In genomic region chr13:40430234-40430633, GRCh38 we compare ENCODE assay signal across 23 cellular contexts.
DNase-seq lines count a peak whose midpoint lies in the region; ATAC-seq and TF ChIP-seq lines count a peak whose summit lies in the region.
"Had no signal": no experiment of that assay in that cellular context is flagged by ENCODE, and none has a peak within 500 bp of the region (broad histone marks: within the 10 kb centered on the region; RNA-seq: fewer than 3 reads in every experiment).

No MANE protein-coding gene starts in this region.

- H3K9me3 Mint-ChIP-seq in stimulated activated naive B cell treated with anti-CD40 and anti-IgM and Interleukin-4, amounts not matched to agents 10 μg/mL and 1 μg/mL and 100 μg/mL, for 72 hours = no peaks in the 10 kb centered on the region
- H3K9me3 Mint-ChIP-seq in activated T-helper 2 cell treated with anti-CD3 and anti-CD28 coated beads, Interferon-gamma antibody, Interleukin-2, Interleukin-4, amounts not matched to agents 10 μg/mL and 5 μg/mL and 100 μg/mL, durations not matched to agents 14 hours and 24 hours and 36 hours = no peaks in the 10 kb centered on the region
- H3K9me3 Mint-ChIP-seq: activated CD4-positive, alpha-beta memory T cell treated with anti-CD3 and anti-CD28 coated beads, Interleukin-2, amount 10 ng/mL, durations not matched to agents 7 days and 5 days; dendritic cell treated with granulocyte-macrophage colony-stimulating factor and Interleukin-4, amounts not matched to agents 40 ng/mL and 50 ng/mL, for 4 days had no signal

- no peaks in the 10 kb centered on the region for H3K9me3 ChIP-seq in aorta (ENCODE audit: control insufficient read depth, low read length)
- H3K9me3 ChIP-seq: neutrophil, psoas muscle, spleen, stomach had no signal

- intact Hi-C loops in activated T-helper 2 cell treated with anti-CD3 and anti-CD28 coated beads, Interferon-gamma antibody, Interleukin-2, Interleukin-4, amounts not matched to agents 10 μg/mL and 5 μg/mL and 100 μg/mL, durations not matched to agents 14 hours and 24 hours and 36 hours (cut with micrococcal nuclease) = loop anchor here (10.0 kb wide), 1 partner anchor 745 kb away; no protein-coding TSS in a partner anchor
- intact Hi-C loops in aorta (cut with DNase I) = no loop called here

- H3K36me3 ChIP-seq in aorta (ENCODE audit: control insufficient read depth in 1 of 2, insufficient read depth in 2 of 2, low read length in 1 of 2) = no peaks in the 10 kb centered on the region
- H3K36me3 ChIP-seq: neutrophil, spleen, stomach had no signal

- H3K27me3 Mint-ChIP-seq in stimulated activated naive B cell treated with anti-CD40 and anti-IgM and Interleukin-4, amounts not matched to agents 10 μg/mL and 1 μg/mL and 100 μg/mL, for 72 hours = no peaks in the 10 kb centered on the region
- no peaks in the 10 kb centered on the region for H3K27me3 Mint-ChIP-seq in activated T-helper 2 cell treated with anti-CD3 and anti-CD28 coated beads, Interferon-gamma antibody, Interleukin-2, Interleukin-4, amounts not matched to agents 10 μg/mL and 5 μg/mL and 100 μg/mL, durations not matched to agents 14 hours and 24 hours and 36 hours (ENCODE audit: low read depth)
- H3K27me3 Mint-ChIP-seq: activated CD4-positive, alpha-beta memory T cell treated with anti-CD3 and anti-CD28 coated beads, Interleukin-2, amount 10 ng/mL, durations not matched to agents 7 days and 5 days; dendritic cell treated with granulocyte-macrophage colony-stimulating factor and Interleukin-4, amounts not matched to agents 40 ng/mL and 50 ng/mL, for 4 days had no signal

- H3K4me3 ChIP-seq in aorta (ENCODE audit: low read length in 2 of 2) = no peak overlapping the region
- H3K4me3 ChIP-seq: psoas muscle, spleen, stomach had no signal

- no peak overlapping the region for H3K4me3 Mint-ChIP-seq in stimulated activated naive B cell treated with anti-CD40 and anti-IgM and Interleukin-4, amounts not matched to agents 10 μg/mL and 1 μg/mL and 100 μg/mL, for 72 hours
- H3K4me3 Mint-ChIP-seq in activated T-helper 2 cell treated with anti-CD3 and anti-CD28 coated beads, Interferon-gamma antibody, Interleukin-2, Interleukin-4, amounts not matched to agents 10 μg/mL and 5 μg/mL and 100 μg/mL, durations not matched to agents 14 hours and 24 hours and 36 hours (ENCODE audit: low read depth) = no peak overlapping the region
- H3K4me3 Mint-ChIP-seq: activated CD4-positive, alpha-beta memory T cell treated with anti-CD3 and anti-CD28 coated beads, Interleukin-2, amount 10 ng/mL, durations not matched to agents 7 days and 5 days; dendritic cell treated with granulocyte-macrophage colony-stimulating factor and Interleukin-4, amounts not matched to agents 40 ng/mL and 50 ng/mL, for 4 days; type B pancreatic cell had no signal

- WGBS in aorta, 2 donors = 67 to 74% methylated on average over 4 of the region's 4 CpGs

- peaks cover 0 to 2% of the 10 kb centered on the region in 2 donors for H3K4me1 ChIP-seq in aorta (ENCODE audit: control insufficient read depth in 1 of 2, insufficient read depth in 2 of 2, low read length in 2 of 2)

- H3K27me3 ChIP-seq in aorta (ENCODE audit: control insufficient read depth in 1 of 2, insufficient read depth in 2 of 2, low read length in 1 of 2) = no peaks in the 10 kb centered on the region
- H3K27me3 ChIP-seq: neutrophil, spleen, stomach had no signal

- no peak overlapping the region for H3K27ac ChIP-seq in aorta (ENCODE audit: low read depth in 1 of 2, low read length in 2 of 2)
- H3K27ac ChIP-seq: 22Rv1, neutrophil, psoas muscle, RWPE1, spleen had no signal

- peaks cover 54 to 94% of the 10 kb centered on the region in 2 donors for H3K4me1 Mint-ChIP-seq in stimulated activated naive B cell treated with anti-CD40 and anti-IgM and Interleukin-4, amounts not matched to agents 10 μg/mL and 1 μg/mL and 100 μg/mL, for 72 hours
- peaks cover 17% of the 10 kb centered on the region for H3K4me1 Mint-ChIP-seq in activated T-helper 2 cell treated with anti-CD3 and anti-CD28 coated beads, Interferon-gamma antibody, Interleukin-2, Interleukin-4, amounts not matched to agents 10 μg/mL and 5 μg/mL and 100 μg/mL, durations not matched to agents 14 hours and 24 hours and 36 hours (ENCODE audit: low read depth)

- peak overlapping the region; percentile 57 for H3K27ac Mint-ChIP-seq in stimulated activated naive B cell treated with anti-CD40 and anti-IgM and Interleukin-4, amounts not matched to agents 10 μg/mL and 1 μg/mL and 100 μg/mL, for 72 hours
- H3K27ac Mint-ChIP-seq in activated T-helper 2 cell treated with anti-CD3 and anti-CD28 coated beads, Interferon-gamma antibody, Interleukin-2, Interleukin-4, amounts not matched to agents 10 μg/mL and 5 μg/mL and 100 μg/mL, durations not matched to agents 14 hours and 24 hours and 36 hours = no peak overlapping the region
- H3K27ac Mint-ChIP-seq: activated CD4-positive, alpha-beta memory T cell treated with anti-CD3 and anti-CD28 coated beads, Interleukin-2, amount 10 ng/mL, durations not matched to agents 7 days and 5 days; dendritic cell treated with granulocyte-macrophage colony-stimulating factor and Interleukin-4, amounts not matched to agents 40 ng/mL and 50 ng/mL, for 4 days; type B pancreatic cell had no signal

- DNase-seq in DMS 273 (lab: John Stamatoyannopoulos, UW; ENCODE audit: unreplicated experiment) (peak; percentile 52), DMS 273 treated with DMSO at 0.1 percent for 48 hours (lab: John Stamatoyannopoulos, UW) (no peak), mucosa of gallbladder (ENCODE audit: low spot score) (peak; percentile 21), aorta (no peak), inferior parietal cortex (ENCODE audit: extremely low spot score) (no peak)
- DNase-seq in stimulated activated naive B cell treated with anti-CD40 and anti-IgM and Interleukin-4, amounts not matched to agents 10 μg/mL and 1 μg/mL and 100 μg/mL, for 72 hours = no peak
- no peak for DNase-seq in activated T-helper 2 cell treated with anti-CD3 and anti-CD28 coated beads, Interferon-gamma antibody, Interleukin-2, Interleukin-4, amounts not matched to agents 10 μg/mL and 5 μg/mL and 100 μg/mL, durations not matched to agents 14 hours and 24 hours and 36 hours (ENCODE audit: low spot score)
- DNase-seq: activated CD4-positive, alpha-beta memory T cell treated with anti-CD3 and anti-CD28 coated beads, Interleukin-2, amount 10 ng/mL, durations not matched to agents 7 days and 5 days; EL; midbrain; NCI-H1105; NCI-H2081; NCI-H510A treated with DMSO at 0.1 percent for 48 hours; psoas muscle; spleen; stimulated activated CD4-positive, alpha-beta T cell treated with anti-CD3 and anti-CD28 coated beads, Interleukin-4, amount 100 ng/mL, for 24 hours; stomach had no signal

- peaks cover 0 to 3% of the 10 kb centered on the region in 2 donors for H3K36me3 Mint-ChIP-seq in stimulated activated naive B cell treated with anti-CD40 and anti-IgM and Interleukin-4, amounts not matched to agents 10 μg/mL and 1 μg/mL and 100 μg/mL, for 72 hours
- no peaks in the 10 kb centered on the region for H3K36me3 Mint-ChIP-seq in activated T-helper 2 cell treated with anti-CD3 and anti-CD28 coated beads, Interferon-gamma antibody, Interleukin-2, Interleukin-4, amounts not matched to agents 10 μg/mL and 5 μg/mL and 100 μg/mL, durations not matched to agents 14 hours and 24 hours and 36 hours (ENCODE audit: low read depth)
- H3K36me3 Mint-ChIP-seq: type B pancreatic cell had no signal

- ATAC-seq in SK-N-SH treated with all-trans-retinoic acid at 6 μM for 48 hours (peak; percentile 66), aorta (ENCODE audit: low FRiP score) (no peak)
- no peak for ATAC-seq in stimulated activated naive B cell treated with anti-CD40 and anti-IgM and Interleukin-4, amounts not matched to agents 10 μg/mL and 1 μg/mL and 100 μg/mL, for 72 hours (replicated peaks)

TF ChIP-seq in SK-N-SH treated with all-trans-retinoic acid at 6 μM for 48 hours, 23 proteins besides CTCF, POLR2A, EP300 and RAD21:
- TF ChIP-seq, protein P1, sequence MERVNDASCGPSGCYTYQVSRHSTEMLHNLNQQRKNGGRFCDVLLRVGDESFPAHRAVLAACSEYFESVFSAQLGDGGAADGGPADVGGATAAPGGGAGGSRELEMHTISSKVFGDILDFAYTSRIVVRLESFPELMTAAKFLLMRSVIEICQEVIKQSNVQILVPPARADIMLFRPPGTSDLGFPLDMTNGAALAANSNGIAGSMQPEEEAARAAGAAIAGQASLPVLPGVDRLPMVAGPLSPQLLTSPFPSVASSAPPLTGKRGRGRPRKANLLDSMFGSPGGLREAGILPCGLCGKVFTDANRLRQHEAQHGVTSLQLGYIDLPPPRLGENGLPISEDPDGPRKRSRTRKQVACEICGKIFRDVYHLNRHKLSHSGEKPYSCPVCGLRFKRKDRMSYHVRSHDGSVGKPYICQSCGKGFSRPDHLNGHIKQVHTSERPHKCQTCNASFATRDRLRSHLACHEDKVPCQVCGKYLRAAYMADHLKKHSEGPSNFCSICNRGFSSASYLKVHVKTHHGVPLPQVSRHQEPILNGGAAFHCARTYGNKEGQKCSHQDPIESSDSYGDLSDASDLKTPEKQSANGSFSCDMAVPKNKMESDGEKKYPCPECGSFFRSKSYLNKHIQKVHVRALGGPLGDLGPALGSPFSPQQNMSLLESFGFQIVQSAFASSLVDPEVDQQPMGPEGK (CRISPR knock-in tag; IDR thresholded peaks at IDR 0.05; ENCODE audit: borderline replicate concordance) = no peak
- TF ChIP-seq TCF4 (CRISPR knock-in tag; IDR thresholded peaks at IDR 0.05; ENCODE audit: borderline replicate concordance) = 0 out of 2 replicates have a peak, but pooled peaks have one; percentile 28
- no peak for TF ChIP-seq ZFP3 (CRISPR knock-in tag; IDR thresholded peaks at IDR 0.05)
- TF ChIP-seq ISL1 (CRISPR knock-in tag; IDR thresholded peaks at IDR 0.05) = 0 out of 2 replicates have a peak, but pooled peaks have one; percentile 25
- TF ChIP-seq BACH2 (CRISPR knock-in tag; IDR thresholded peaks at IDR 0.05; ENCODE audit: borderline replicate concordance) = no peak

Comparison
In these comparisons a context has a peak if more than half of its experiments do, and no peak if none do; other contexts are left out.
1. DNase-seq: peak in DMS 273 (single experiment) and mucosa of gallbladder (single experiment); none in DMS 273 treated with DMSO at 0.1 percent for 48 hours (single experiment), stimulated activated naive B cell treated with anti-CD40 and anti-IgM and Interleukin-4, amounts not matched to agents 10 μg/mL and 1 μg/mL and 100 μg/mL, for 72 hours (single experiment), activated T-helper 2 cell treated with anti-CD3 and anti-CD28 coated beads, Interferon-gamma antibody, Interleukin-2, Interleukin-4, amounts not matched to agents 10 μg/mL and 5 μg/mL and 100 μg/mL, durations not matched to agents 14 hours and 24 hours and 36 hours (single experiment), aorta (0 of 2) and inferior parietal cortex (single experiment).